10 cellular contexts compared by ENCODE assay signal in genomic region chr3:3172627-3173026, GRCh38. TPM values are rescaled to one million over a fixed set of nuclear protein-coding genes. Genes with fewer than 3 reads are reported as not detected.
DNase-seq lines count a peak whose midpoint lies in the region; ATAC-seq and TF ChIP-seq lines count a peak whose summit lies in the region.
"Had no signal": no experiment of that assay in that cellular context is flagged by ENCODE, and none has a peak within 500 bp of the region (broad histone marks: within the 10 kb centered on the region; RNA-seq: fewer than 3 reads in every experiment).

No MANE protein-coding gene starts in this region.

- WGBS in stomach, 5 donors: 11 to 41% (median 17%) methylated on average over 1 of the region's 1 CpG

- H3K4me1 Mint-ChIP-seq in activated naive CD4-positive, alpha-beta T cell treated with anti-CD3 and anti-CD28 coated beads for 36 hours (ENCODE audit: low read depth): peaks cover 64% of the 10 kb centered on the region
- peaks cover 65% of the 10 kb centered on the region for H3K4me1 Mint-ChIP-seq in activated CD8-positive, alpha-beta T cell treated with anti-CD3 and anti-CD28 coated beads for 36 hours (ENCODE audit: low read depth)

- no peaks in the 10 kb centered on the region for H3K9me3 Mint-ChIP-seq in activated naive CD4-positive, alpha-beta T cell treated with anti-CD3 and anti-CD28 coated beads for 36 hours
- no peaks in the 10 kb centered on the region for H3K9me3 Mint-ChIP-seq in activated CD8-positive, alpha-beta T cell treated with anti-CD3 and anti-CD28 coated beads for 36 hours

- DNase-seq in activated naive CD4-positive, alpha-beta T cell treated with anti-CD3 and anti-CD28 coated beads for 36 hours: no peak
- no peak for DNase-seq in activated naive CD4-positive, alpha-beta T cell treated with Interleukin-2 at 50 U/mL for 16 hours
- no peak for DNase-seq in activated CD8-positive, alpha-beta T cell treated with anti-CD3 and anti-CD28 coated beads for 36 hours
- no peak for DNase-seq in left lung
- DNase-seq in stomach: no peak
- DNase-seq in ureter (ENCODE audit: low spot score): no peak
- DNase-seq in stimulated activated CD4-positive, alpha-beta T cell treated with anti-CD3 and anti-CD28 coated beads, Interleukin-4, amount 100 ng/mL, for 1 hour: no peak
- DNase-seq in hippocampal formation (lab: John Stamatoyannopoulos, UW): no peak
- DNase-seq: kidney glomerular epithelial cell, NCI-H446 had no signal

- no peaks in the 10 kb centered on the region for H3K27me3 Mint-ChIP-seq in activated naive CD4-positive, alpha-beta T cell treated with anti-CD3 and anti-CD28 coated beads for 36 hours (ENCODE audit: low read depth)
- no peaks in the 10 kb centered on the region for H3K27me3 Mint-ChIP-seq in activated CD8-positive, alpha-beta T cell treated with anti-CD3 and anti-CD28 coated beads for 36 hours

- no peak for TF ChIP-seq CTCF in activated CD8-positive, alpha-beta T cell treated with anti-CD3 and anti-CD28 coated beads for 36 hours (IDR thresholded peaks at IDR 0.05)
- TF ChIP-seq CTCF in left lung (IDR thresholded peaks at IDR 0.05): no peak
- TF ChIP-seq CTCF in stomach (IDR thresholded peaks at IDR 0.05): no peak

- CTCF ChIA-PET in activated naive CD4-positive, alpha-beta T cell treated with anti-CD3 and anti-CD28 coated beads for 36 hours (lab: Charles Lee): interaction anchor here (0.7 to 2.4 kb wide), 7 partner anchors 9 to 1129 kb away, joined by 3 to 11 read pairs (median 6); no protein-coding TSS in a partner anchor
- CTCF ChIA-PET in activated CD8-positive, alpha-beta T cell treated with anti-CD3 and anti-CD28 coated beads for 36 hours (lab: Charles Lee): interaction anchor here (0.6 to 4.4 kb wide), 10 partner anchors 9 to 407 kb away, joined by 3 to 29 read pairs (median 4); no protein-coding TSS in a partner anchor

- intact Hi-C loops in activated naive CD4-positive, alpha-beta T cell treated with anti-CD3 and anti-CD28 coated beads for 36 hours (cut with micrococcal nuclease): loop anchor here (1.0 kb wide), 1 partner anchor 46 kb away; the partner anchor contains the start of gene TRNT1
- intact Hi-C loops in activated CD8-positive, alpha-beta T cell treated with anti-CD3 and anti-CD28 coated beads for 36 hours (cut with micrococcal nuclease): no loop called here
- intact Hi-C loops in left lung (cut with DNase I): no loop called here
- intact Hi-C loops in stomach (cut with DNase I; ENCODE audit: low total_unique reads): no loop called here

- peaks cover 18% of the 10 kb centered on the region for H3K36me3 Mint-ChIP-seq in activated naive CD4-positive, alpha-beta T cell treated with anti-CD3 and anti-CD28 coated beads for 36 hours (ENCODE audit: low read depth)
- peaks cover 40% of the 10 kb centered on the region for H3K36me3 Mint-ChIP-seq in activated CD8-positive, alpha-beta T cell treated with anti-CD3 and anti-CD28 coated beads for 36 hours (ENCODE audit: low read depth)

- no peak for ATAC-seq in activated CD8-positive, alpha-beta T cell treated with anti-CD3 and anti-CD28 coated beads for 36 hours
- ATAC-seq in left lung: no peak

- POLR2A ChIA-PET in activated CD8-positive, alpha-beta T cell treated with anti-CD3 and anti-CD28 coated beads for 36 hours (lab: Charles Lee): interaction anchor here (0.8 to 1.8 kb wide), 3 partner anchors 20 to 45 kb away, joined by 3 to 6 read pairs (median 3); no protein-coding TSS in a partner anchor

- H3K27ac ChIP-seq in left lung: peak overlapping the region; percentile 69 to 88
- peak overlapping the region in 4 of 5 donors; percentile 68 to 78 (median 73) for H3K27ac ChIP-seq in stomach

- peaks cover 0 to 61% of the 10 kb centered on the region in 2 donors for H3K4me1 ChIP-seq in left lung
- H3K4me1 ChIP-seq in stomach: peaks cover 10 to 60% (median 45%) of the 10 kb centered on the region in 4 donors

- peak overlapping the region; percentile 93 for H3K27ac Mint-ChIP-seq in activated naive CD4-positive, alpha-beta T cell treated with anti-CD3 and anti-CD28 coated beads for 36 hours
- peak overlapping the region; percentile 88 for H3K27ac Mint-ChIP-seq in activated CD8-positive, alpha-beta T cell treated with anti-CD3 and anti-CD28 coated beads for 36 hours

- TF ChIP-seq EP300 in stomach (IDR thresholded peaks at IDR 0.05): no peak

- H3K4me3 Mint-ChIP-seq in activated naive CD4-positive, alpha-beta T cell treated with anti-CD3 and anti-CD28 coated beads for 36 hours: peak overlapping the region; percentile 65
- peak overlapping the region; percentile 64 for H3K4me3 Mint-ChIP-seq in activated CD8-positive, alpha-beta T cell treated with anti-CD3 and anti-CD28 coated beads for 36 hours

- peaks cover 0 to 57% of the 10 kb centered on the region in 2 donors for H3K36me3 ChIP-seq in left lung
- peaks cover 32 to 89% (median 80%) of the 10 kb centered on the region in 4 donors for H3K36me3 ChIP-seq in stomach

- H3K4me3 ChIP-seq in left lung: peak overlapping the region in 1 of 2 donors; percentile 29
- peak overlapping the region in 2 of 4 donors; percentile 1 to 13 for H3K4me3 ChIP-seq in stomach

- H3K27me3 ChIP-seq in left lung (no peaks in the 10 kb centered on the region), stomach (no peaks in the 10 kb centered on the region)

- H3K9me3 ChIP-seq in left lung (no peaks in the 10 kb centered on the region), stomach (no peaks in the 10 kb centered on the region)

- no peak for TF ChIP-seq POLR2A in stomach (IDR thresholded peaks at IDR 0.05)

RNA-seq across cellular contexts. Expression of gene CRBN, which starts 6.9 kb away (rescaled TPM):
- total RNA-seq in activated naive CD4-positive, alpha-beta T cell treated with anti-CD3 and anti-CD28 coated beads for 36 hours: 10 to 100 TPM; 44.1 to 48.0 TPM
- 10 to 100 TPM; 33.7 to 35.0 TPM for total RNA-seq in activated CD8-positive, alpha-beta T cell treated with anti-CD3 and anti-CD28 coated beads for 36 hours
- total RNA-seq in left lung: 10 to 100 TPM; 34.4 to 34.8 TPM
- 100 to 1,000 TPM in 3 of 5 donors, 10 to 100 TPM in 2; 43.7 to 864 (median 119) TPM for total RNA-seq in stomach
- polyA plus RNA-seq in stomach: 10 to 100 TPM; 16.4 to 38.2 (median 28.4) TPM
- total RNA-seq in ureter: 51.9 TPM

RNA-seq across cellular contexts. Expression of gene TRNT1, which starts 45.9 kb away (rescaled TPM):
- 10 to 100 TPM; 42.3 to 49.4 TPM for total RNA-seq in activated naive CD4-positive, alpha-beta T cell treated with anti-CD3 and anti-CD28 coated beads for 36 hours
- 10 to 100 TPM; 44.9 to 45.8 TPM for total RNA-seq in activated CD8-positive, alpha-beta T cell treated with anti-CD3 and anti-CD28 coated beads for 36 hours
- total RNA-seq in left lung (10 to 100 TPM; 21.4 to 23.8 TPM), stomach (10 to 100 TPM in 4 of 5 donors, 1 to 10 TPM in 1; 5.4 to 33.0 (median 21.0) TPM), ureter (44.0 TPM)
- polyA plus RNA-seq in stomach: 10 to 100 TPM in 1 of 3 donors, 1 to 10 TPM in 2; 8.3 to 12.0 (median 9.8) TPM
